In genomic region chr14:95486875-95487668, GRCh38 we compare ENCODE assay signal across 12 cellular contexts. TPM values are rescaled to one million over a fixed set of nuclear protein-coding genes. Genes with fewer than 3 reads are reported as not detected.
DNase-seq lines count a peak whose midpoint lies in the region; ATAC-seq, FAIRE-seq and TF ChIP-seq lines count a peak whose summit lies in the region.
"Had no signal": no experiment of that assay in that cellular context is flagged by ENCODE, and none has a peak within 500 bp of the region (broad histone marks: within the 10 kb centered on the region; RNA-seq: fewer than 3 reads in every experiment).

No MANE protein-coding gene starts in this region.

- CTCF ChIA-PET in CD8-positive, alpha-beta memory T cell (lab: Charles Lee): interaction anchor here (3.0 kb wide), 1 partner anchor 8 kb away, joined by 9 read pairs; no protein-coding TSS in a partner anchor

- FAIRE-seq in pancreas (lab: Jason Lieb, UNC): no peak

- H3K27ac ChIP-seq in CD8-positive, alpha-beta memory T cell (ENCODE audit: low read depth, low read length): no peak overlapping the region
- no peak overlapping the region for H3K27ac ChIP-seq in mesenchymal stem cell (ENCODE audit: low read length, poor library complexity, severe bottlenecking)
- H3K27ac ChIP-seq in pancreas: no peak overlapping the region
- no peak overlapping the region for H3K27ac ChIP-seq in caudate nucleus (ENCODE audit: low read depth, low read length)
- H3K27ac ChIP-seq: SJSA1 had no signal

- peaks cover 4% of the 10 kb centered on the region for H3K4me1 ChIP-seq in CD8-positive, alpha-beta memory T cell (ENCODE audit: insufficient read depth, low read length)
- H3K4me1 ChIP-seq in mesenchymal stem cell (ENCODE audit: control insufficient read depth, insufficient read depth, low read depth, low read length) (peaks cover 13% of the 10 kb centered on the region), pancreas (peaks cover 0 to 5% (median 0%) of the 10 kb centered on the region in 3 donors)

- no peak for TF ChIP-seq CTCF in pancreas (IDR thresholded peaks at IDR 0.05)

- peaks cover 28 to 79% (median 51%) of the 10 kb centered on the region in 3 donors for H3K4me1 Mint-ChIP-seq in CD8-positive, alpha-beta memory T cell

- no peak overlapping the region for H2BK5ac ChIP-seq in mesenchymal stem cell (ENCODE audit: low read depth, low read length, poor library complexity, severe bottlenecking)

- peaks cover 0 to 3% (median 0%) of the 10 kb centered on the region in 5 donors for H3K9me3 Mint-ChIP-seq in CD8-positive, alpha-beta memory T cell
- H3K9me3 Mint-ChIP-seq: stimulated activated naive CD8-positive, alpha-beta T cell treated with anti-CD3 and anti-CD28 coated beads, Interleukin-15, amount 100 ng/mL, for 72 hours had no signal

- H3K4ac ChIP-seq in mesenchymal stem cell (ENCODE audit: low read depth in 1 of 2, low read length in 2 of 2): no peak overlapping the region

- intact Hi-C loops in pancreas (cut with DNase I): no loop called here
- intact Hi-C loops in head of caudate nucleus (cut with DNase I): no loop called here

- peak overlapping the region; percentile 20 to 76 (median 52) for H3K27ac Mint-ChIP-seq in CD8-positive, alpha-beta memory T cell

- H3K4me3 ChIP-seq in CD8-positive, alpha-beta memory T cell (ENCODE audit: low read length): no peak overlapping the region
- H3K4me3 ChIP-seq in mesenchymal stem cell (ENCODE audit: insufficient read depth in 1 of 2, low read depth in 1 of 2, low read length in 2 of 2) (no peak overlapping the region), pancreas (no peak overlapping the region)
- H3K4me3 ChIP-seq: SJSA1 had no signal

- no peak overlapping the region for H2AK5ac ChIP-seq in mesenchymal stem cell (ENCODE audit: low read length, severe bottlenecking)

- H3K4me3 Mint-ChIP-seq in CD8-positive, alpha-beta memory T cell: no peak overlapping the region
- H3K4me3 Mint-ChIP-seq: stimulated activated naive CD8-positive, alpha-beta T cell treated with anti-CD3 and anti-CD28 coated beads, Interleukin-15, amount 100 ng/mL, for 72 hours had no signal

- H2BK120ac ChIP-seq in mesenchymal stem cell (ENCODE audit: low read depth, low read length): no peak overlapping the region

- H4K91ac ChIP-seq in mesenchymal stem cell (ENCODE audit: low read length): no peak overlapping the region

- no peak for DNase-seq in CD8-positive, alpha-beta memory T cell
- DNase-seq in NCI-H526 (lab: John Stamatoyannopoulos, UW) (peak; percentile 37 to 73), mesenchymal stem cell (no peak), pancreas (no peak), caudate nucleus (lab: John Stamatoyannopoulos, UW) (no peak), head of caudate nucleus (no peak)
- DNase-seq: HCEC 1CT; midbrain; stimulated activated naive CD8-positive, alpha-beta T cell treated with anti-CD3 and anti-CD28 coated beads, Interleukin-15, amount 100 ng/mL, for 72 hours had no signal

- no peaks in the 10 kb centered on the region for H3K27me3 ChIP-seq in CD8-positive, alpha-beta memory T cell (ENCODE audit: insufficient read depth, low read length, poor library complexity, severe bottlenecking)
- H3K27me3 ChIP-seq in mesenchymal stem cell (ENCODE audit: control insufficient read depth in 1 of 2, insufficient read depth in 1 of 2, low read length in 2 of 2) (no peaks in the 10 kb centered on the region), pancreas (no peaks in the 10 kb centered on the region)
- H3K27me3 ChIP-seq: SJSA1 had no signal

- WGBS in mesenchymal stem cell: 93% methylated on average over 13 of the region's 15 CpGs
- 75 to 81% methylated on average over 15 of the region's 15 CpGs for WGBS in pancreas, 2 donors

- no peak overlapping the region for H3K9ac ChIP-seq in mesenchymal stem cell (ENCODE audit: low read length)

- no peak overlapping the region for H4K8ac ChIP-seq in mesenchymal stem cell (ENCODE audit: low read length)

- no peaks in the 10 kb centered on the region for H3K79me1 ChIP-seq in mesenchymal stem cell (replicated peaks; ENCODE audit: low read length, poor library complexity, severe bottlenecking)

- H3K14ac ChIP-seq in mesenchymal stem cell (ENCODE audit: low read length in 2 of 2): no peak overlapping the region

- H3K36me3 ChIP-seq in CD8-positive, alpha-beta memory T cell (ENCODE audit: insufficient read depth, low read length): no peaks in the 10 kb centered on the region
- H3K36me3 ChIP-seq in mesenchymal stem cell (ENCODE audit: control insufficient read depth in 1 of 2, insufficient read depth in 2 of 2, low read depth in 1 of 2, low read length in 2 of 2): peaks cover 0 to 6% of the 10 kb centered on the region in 2 experiments
- no peaks in the 10 kb centered on the region for H3K36me3 ChIP-seq in pancreas
- H3K36me3 ChIP-seq: SJSA1 had no signal

- POLR2A ChIA-PET in CD8-positive, alpha-beta memory T cell (lab: Charles Lee): no interaction called here

- H3K27me3 Mint-ChIP-seq in CD8-positive, alpha-beta memory T cell: no peaks in the 10 kb centered on the region
- H3K27me3 Mint-ChIP-seq: stimulated activated naive CD8-positive, alpha-beta T cell treated with anti-CD3 and anti-CD28 coated beads, Interleukin-15, amount 100 ng/mL, for 72 hours had no signal

- no peaks in the 10 kb centered on the region for H3K9me3 ChIP-seq in CD8-positive, alpha-beta memory T cell (ENCODE audit: low read length)
- H3K9me3 ChIP-seq in mesenchymal stem cell (ENCODE audit: control insufficient read depth, low read length): no peaks in the 10 kb centered on the region
- H3K9me3 ChIP-seq in pancreas: no peaks in the 10 kb centered on the region
- H3K9me3 ChIP-seq: SJSA1 had no signal

- no peak overlapping the region for H3K23ac ChIP-seq in mesenchymal stem cell (ENCODE audit: low read length in 2 of 2)

- H3K18ac ChIP-seq in mesenchymal stem cell (ENCODE audit: low read depth in 1 of 2, low read length in 2 of 2): peak overlapping the region in 1 of 2 experiments; percentile 0

- no peak overlapping the region for H2AFZ ChIP-seq in mesenchymal stem cell (ENCODE audit: low read depth, low read length)

- peak overlapping the region; percentile 3 for H2BK15ac ChIP-seq in mesenchymal stem cell (ENCODE audit: low read depth, poor library complexity, severe bottlenecking)

- H2BK12ac ChIP-seq in mesenchymal stem cell (ENCODE audit: low read length in 2 of 2): peak overlapping the region in 1 of 2 experiments; percentile 43

- H3K4me2 ChIP-seq in mesenchymal stem cell (ENCODE audit: low read length, poor library complexity, severe bottlenecking): no peak overlapping the region

- H3K36me3 Mint-ChIP-seq in CD8-positive, alpha-beta memory T cell: peaks cover 3 to 13% (median 3%) of the 10 kb centered on the region in 3 donors

- ATAC-seq in GM21423 (IDR thresholded peaks at IDR 0.05; ENCODE audit: unreplicated experiment): peak; percentile 46
- ATAC-seq in pancreas: no peak
- ATAC-seq: activated CD4-positive, CD25-positive, alpha-beta regulatory T cell treated with anti-CD3 and anti-CD28 coated beads, Interleukin-2, amount 50 U/mL, for 24 hours; stimulated activated naive CD8-positive, alpha-beta T cell treated with anti-CD3 and anti-CD28 coated beads, Interleukin-15, amount 100 ng/mL, for 72 hours had no signal

RNA-seq across cellular contexts. Expression of gene SYNE3, which starts 29.4 kb away (rescaled TPM):
- total RNA-seq in CD8-positive, alpha-beta memory T cell: 10 to 100 TPM; 37.6 to 39.7 TPM
- polyA plus RNA-seq in CD8-positive, alpha-beta memory T cell: 4.3 TPM
- polyA plus RNA-seq in mesenchymal stem cell (2013, experiment 1 of 2): 4.1 TPM
- 3.9 TPM for polyA plus RNA-seq in mesenchymal stem cell (2013, experiment 2 of 2)
- 1 to 10 TPM in 5 of 6 donors, under 1 TPM in 1; 0.98 to 4.5 (median 2.5) TPM for total RNA-seq in pancreas
- 1 to 10 TPM in 1 of 2 donors, under 1 TPM in 1; 0.54 to 1.5 TPM for polyA plus RNA-seq in pancreas

RNA-seq across cellular contexts. Expression of gene GLRX5, which starts 47.8 kb away (rescaled TPM):
- total RNA-seq in CD8-positive, alpha-beta memory T cell: 10 to 100 TPM; 52.9 to 54.6 TPM
- 72.9 TPM for polyA plus RNA-seq in CD8-positive, alpha-beta memory T cell
- polyA plus RNA-seq in mesenchymal stem cell (2013, experiment 1 of 2): 52.4 TPM
- polyA plus RNA-seq in mesenchymal stem cell (2013, experiment 2 of 2): 54.4 TPM
- total RNA-seq in pancreas: 10 to 100 TPM in 4 of 6 donors, 1 to 10 TPM in 2; 8.8 to 16.6 (median 12.8) TPM
- 10 to 100 TPM; 15.1 to 22.9 TPM for polyA plus RNA-seq in pancreas

Comparison
In these comparisons a context has a peak if more than half of its experiments do, and no peak if none do; other contexts are left out.
1. DNase-seq: peak in NCI-H526 (2 of 2); none in CD8-positive, alpha-beta memory T cell (0 of 5), mesenchymal stem cell (single experiment), pancreas (0 of 6), caudate nucleus (0 of 61) and head of caudate nucleus (0 of 42).
2. RNA of gene SYNE3, which starts 29.4 kb away (total RNA-seq): 37.6 to 39.7 TPM in CD8-positive, alpha-beta memory T cell; 0.98 to 4.5 TPM in pancreas; every median in the first group is over 4 times any median in the second.